8 cellular contexts compared by ENCODE assay signal in the genomic region with DNA sequence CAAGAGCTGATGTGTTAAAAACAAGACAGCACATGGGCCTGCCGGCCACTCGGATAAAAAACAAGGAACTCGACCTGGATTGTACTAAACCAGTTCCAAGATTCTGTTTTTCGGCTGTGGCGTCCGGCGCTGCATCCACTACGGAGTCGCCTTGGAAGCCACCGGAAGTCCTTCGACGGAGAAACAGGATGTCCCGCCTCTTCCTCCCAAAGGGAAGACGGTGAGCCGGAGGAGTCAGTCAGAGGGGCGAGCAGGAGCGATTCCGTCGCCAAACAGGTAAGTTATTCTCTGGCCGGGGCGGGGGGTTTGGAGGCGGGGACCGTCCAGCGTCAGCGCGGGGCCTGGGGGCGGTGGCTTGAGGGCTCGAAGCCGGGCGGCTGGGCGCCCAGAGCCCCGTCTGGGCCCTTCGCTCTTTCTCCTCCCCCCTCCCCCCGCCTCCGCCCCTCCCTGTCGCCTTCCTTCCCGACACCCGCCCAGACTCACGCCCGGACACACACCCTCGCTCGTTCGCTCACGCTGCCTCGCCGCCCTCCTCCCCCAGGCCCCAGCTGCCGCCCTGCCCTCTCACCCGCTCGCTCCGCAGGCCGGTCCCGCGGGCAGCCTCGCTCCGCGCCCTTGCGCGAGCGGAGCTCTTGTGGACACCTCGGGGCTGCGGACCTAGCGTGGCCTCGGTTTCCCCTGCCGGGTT. TPM values are rescaled to one million over a fixed set of nuclear protein-coding genes. Genes with fewer than 3 reads are reported as not detected.
DNase-seq lines count a peak whose midpoint lies in the region; ATAC-seq, FAIRE-seq and TF ChIP-seq lines count a peak whose summit lies in the region.

A gene with protein sequence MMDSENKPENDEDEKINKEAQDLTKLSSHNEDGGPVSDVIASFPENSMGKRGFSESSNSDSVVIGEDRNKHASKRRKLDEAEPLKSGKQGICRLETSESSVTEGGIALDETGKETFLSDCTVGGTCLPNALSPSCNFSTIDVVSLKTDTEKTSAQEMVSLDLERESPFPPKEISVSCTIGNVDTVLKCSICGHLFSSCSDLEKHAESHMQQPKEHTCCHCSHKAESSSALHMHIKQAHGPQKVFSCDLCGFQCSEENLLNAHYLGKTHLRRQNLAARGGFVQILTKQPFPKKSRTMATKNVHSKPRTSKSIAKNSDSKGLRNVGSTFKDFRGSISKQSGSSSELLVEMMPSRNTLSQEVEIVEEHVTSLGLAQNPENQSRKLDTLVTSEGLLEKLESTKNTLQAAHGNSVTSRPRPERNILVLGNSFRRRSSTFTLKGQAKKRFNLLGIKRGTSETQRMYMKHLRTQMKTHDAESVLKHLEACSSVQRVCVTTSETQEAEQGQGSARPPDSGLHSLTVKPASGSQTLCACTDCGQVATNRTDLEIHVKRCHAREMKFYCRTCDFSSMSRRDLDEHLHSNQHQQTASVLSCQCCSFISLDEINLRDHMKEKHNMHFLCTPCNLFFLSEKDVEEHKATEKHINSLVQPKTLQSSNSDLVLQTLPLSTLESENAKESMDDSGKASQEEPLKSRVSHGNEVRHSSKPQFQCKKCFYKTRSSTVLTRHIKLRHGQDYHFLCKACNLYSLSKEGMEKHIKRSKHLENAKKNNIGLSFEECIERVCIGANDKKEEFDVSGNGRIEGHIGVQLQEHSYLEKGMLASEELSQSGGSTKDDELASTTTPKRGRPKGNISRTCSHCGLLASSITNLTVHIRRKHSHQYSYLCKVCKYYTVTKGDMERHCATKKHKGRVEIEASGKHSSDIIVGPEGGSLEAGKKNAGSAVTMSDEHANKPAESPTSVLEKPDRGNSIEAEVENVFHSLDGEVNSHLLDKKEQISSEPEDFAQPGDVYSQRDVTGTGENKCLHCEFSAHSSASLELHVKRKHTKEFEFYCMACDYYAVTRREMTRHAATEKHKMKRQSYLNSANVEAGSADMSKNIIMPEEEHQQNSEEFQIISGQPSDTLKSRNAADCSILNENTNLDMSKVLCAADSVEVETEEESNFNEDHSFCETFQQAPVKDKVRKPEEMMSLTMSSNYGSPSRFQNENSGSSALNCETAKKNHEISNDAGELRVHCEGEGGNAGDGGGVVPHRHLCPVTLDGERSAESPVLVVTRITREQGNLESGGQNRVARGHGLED (N-terminal part only) (plus strand): TSS at position 209 of the 688 bp plus-strand sequence. CDS start 33,150 bp downstream, outside the sequence.

- peak within 1 kb of the TSS; percentile 100 for H4K8ac ChIP-seq in trophoblast cell (ENCODE audit: low read depth, low read length)

- no peaks in the 10 kb centered on the region for H3K36me3 ChIP-seq in trophoblast cell (ENCODE audit: control insufficient read depth in 1 of 2, insufficient read depth in 2 of 2, low read length in 2 of 2)

- peak within 1 kb of the TSS; percentile 91 for H2AFZ ChIP-seq in trophoblast cell (ENCODE audit: insufficient read depth, low read length, poor library complexity)

- H3K27me3 ChIP-seq in trophoblast cell (ENCODE audit: insufficient read depth, low read length) = no peaks in the 10 kb centered on the region

- H3K4me3 Mint-ChIP-seq in type B pancreatic cell = peak within 1 kb of the TSS; percentile 96

- H3K27ac ChIP-seq in trophoblast cell (ENCODE audit: low read depth, low read length) = peak within 1 kb of the TSS; percentile 89

- H3K27me3 Mint-ChIP-seq in type B pancreatic cell = no peaks in the 10 kb centered on the region

- H3K23ac ChIP-seq in trophoblast cell (ENCODE audit: low read length) = no peak within 1 kb of the TSS

- H2BK12ac ChIP-seq in trophoblast cell (ENCODE audit: low read length) = no peak within 1 kb of the TSS

- intact Hi-C loops in cardiac septum (cut with DNase I) = loop anchor here (2.0 kb wide), 1 partner anchor 103 kb away; no protein-coding TSS in a partner anchor

- H3K9me3 Mint-ChIP-seq in type B pancreatic cell = no peaks in the 10 kb centered on the region

- peak; percentile 91 for FAIRE-seq in GM12891 (lab: Jason Lieb, UNC)

- H3K79me1 ChIP-seq in trophoblast cell (ENCODE audit: low read length) = peaks cover 13% of the 10 kb centered on the region

- H3K4ac ChIP-seq in trophoblast cell (ENCODE audit: low read depth, low read length) = peak within 1 kb of the TSS; percentile 76

- TF ChIP-seq POLR2A in GM12891 (IDR thresholded peaks at IDR 0.05; ENCODE audit: low read depth, low read length) = peak; percentile 16; the same call in 1 of the 2 replicates

- no CpG with 5 or more reads among the region's 64 CpGs for WGBS in trophoblast cell (ENCODE audit: extremely low coverage, insufficient coverage, insufficient read length)

- peak within 1 kb of the TSS; percentile 84 for H2BK5ac ChIP-seq in trophoblast cell (ENCODE audit: low read depth, low read length, poor library complexity)

- peaks cover 24% of the 10 kb centered on the region for H3K4me1 Mint-ChIP-seq in type B pancreatic cell (ENCODE audit: unreplicated experiment)

- peak; percentile 80 for ATAC-seq in HG02798 (IDR thresholded peaks at IDR 0.05; ENCODE audit: poor library complexity, unreplicated experiment)

- TF ChIP-seq CTCF in type B pancreatic cell (conservative IDR thresholded peaks at IDR 0.05) = no peak

- H3K4me1 ChIP-seq in trophoblast cell (ENCODE audit: control insufficient read depth in 1 of 2, insufficient read depth in 2 of 2, low read length in 2 of 2) = peaks cover 5% of the 10 kb centered on the region in 2 experiments

- peak within 1 kb of the TSS; percentile 98 for H3K27ac Mint-ChIP-seq in type B pancreatic cell

- DNase-seq in GM12891 (ENCODE audit: insufficient read length, low spot score) = peak; percentile 79
- peak; percentile 97 for DNase-seq in NCI-H1417 treated with DMSO at 0.1 percent for 48 hours (lab: John Stamatoyannopoulos, UW)
- DNase-seq in SW 1271 (lab: John Stamatoyannopoulos, UW) = peak; percentile 83 to 92
- peak; percentile 74 for DNase-seq in activated naive CD8-positive, alpha-beta T cell treated with anti-CD3 and anti-CD28 coated beads, Interleukin-2, amount 50 U/mL, for 16 hours (ENCODE audit: low read depth, low spot score)
- peak; percentile 93 for DNase-seq in cardiac septum (ENCODE audit: low spot score)
- DNase-seq in trophoblast cell = peak; percentile 80 to 90
- DNase-seq in type B pancreatic cell (ENCODE audit: extremely low spot score, unreplicated experiment) = peak; percentile 87

- H4K12ac ChIP-seq in trophoblast cell (ENCODE audit: low read depth, low read length) = peak within 1 kb of the TSS; percentile 98

- peak within 1 kb of the TSS; percentile 92 for H4K91ac ChIP-seq in trophoblast cell (ENCODE audit: low read depth, low read length)

- H3K18ac ChIP-seq in trophoblast cell (ENCODE audit: low read length) = peak within 1 kb of the TSS; percentile 89

- H3K9me3 ChIP-seq in trophoblast cell (ENCODE audit: insufficient read depth, low read depth, low read length) = no peaks in the 10 kb centered on the region

- peaks cover 7% of the 10 kb centered on the region for H3K79me2 ChIP-seq in trophoblast cell (ENCODE audit: control insufficient read depth, insufficient read depth, low read length, poor library complexity)

- H3K4me2 ChIP-seq in trophoblast cell (ENCODE audit: low read length) = peak within 1 kb of the TSS; percentile 81

- peak within 1 kb of the TSS; percentile 92 for H3K14ac ChIP-seq in trophoblast cell (ENCODE audit: low read length)

- H3K4me3 ChIP-seq in trophoblast cell (ENCODE audit: low read depth, low read length) = peak within 1 kb of the TSS; percentile 91

- peak within 1 kb of the TSS; percentile 91 for H2BK120ac ChIP-seq in trophoblast cell (ENCODE audit: insufficient read depth, low read length, poor library complexity)

- peak within 1 kb of the TSS; percentile 94 for H3K9ac ChIP-seq in trophoblast cell (ENCODE audit: low read length)

- peaks cover 11% of the 10 kb centered on the region for H3K36me3 Mint-ChIP-seq in type B pancreatic cell

- H2AK5ac ChIP-seq in trophoblast cell (ENCODE audit: low read length) = peak within 1 kb of the TSS; percentile 23

TF ChIP-seq in GM12891, 5 proteins besides CTCF, POLR2A, EP300 and RAD21:
- TF ChIP-seq POLR2AphosphoS5 (IDR thresholded peaks at IDR 0.05; ENCODE audit: low read depth, low read length) (0 out of 2 replicates have a peak, but pooled peaks have one; percentile 18), TAF1 (IDR thresholded peaks at IDR 0.05; ENCODE audit: low read depth, low read length) (peak; percentile 80; the same call in 1 of the 2 replicates), POU2F2 (IDR thresholded peaks at IDR 0.05; ENCODE audit: low read depth, low read length) (no peak), SPI1 (IDR thresholded peaks at IDR 0.05; ENCODE audit: low read depth, low read length) (peak; percentile 15; the same call in 1 of the 2 replicates), PAX5 (IDR thresholded peaks at IDR 0.05; ENCODE audit: insufficient read depth, low read length, severe bottlenecking) (no peak)

RNA-seq across cellular contexts. Expression of the gene that starts here (rescaled TPM):
- 2.6 TPM for polyA plus RNA-seq in GM12891 (2012; ENCODE audit: low read depth, missing spikeins)
- 14.1 TPM for total RNA-seq in cardiac septum
- 2.2 TPM in 2 replicates for polyA plus RNA-seq in trophoblast cell (2013)
- total RNA-seq in type B pancreatic cell (ENCODE audit: low replicate concordance) = 11.3 and 14.7 TPM in 2 replicates

Comparison
In these comparisons a context has a peak if more than half of its experiments do, and no peak if none do; other contexts are left out.
1. Peak in every context shown above with its lines: DNase-seq, ATAC-seq, H3K4me3 ChIP-seq and H3K27ac ChIP-seq.